In genomic region chr9:69981686-69982450, GRCh38 we compare ENCODE assay signal across 13 cellular contexts.
DNase-seq lines count a peak whose midpoint lies in the region; TF ChIP-seq lines count a peak whose summit lies in the region.
"Had no signal": no experiment of that assay in that cellular context is flagged by ENCODE, and none has a peak within 500 bp of the region (broad histone marks: within the 10 kb centered on the region; RNA-seq: fewer than 3 reads in every experiment).

No MANE protein-coding gene starts in this region.

- H3K9me3 ChIP-seq in endodermal cell (ENCODE audit: control insufficient read depth, low read length) (peaks cover 18% of the 10 kb centered on the region), osteoblast (ENCODE audit: low read depth, low read length) (no peaks in the 10 kb centered on the region)
- H3K9me3 ChIP-seq: vagina had no signal

- 74 to 85% methylated on average over 4 to 6 of the region's 6 CpGs for WGBS in endodermal cell (ENCODE audit: insufficient coverage in 1 of 2, insufficient read length in 1 of 2), 2 experiments

- H3K4me2 ChIP-seq in osteoblast (ENCODE audit: insufficient read depth, low read length), result peak overlapping the region; percentile 24

- DNase-seq in HK-2 (ENCODE audit: unreplicated experiment), result peak; percentile 6
- peak; percentile 85 for DNase-seq in NCI-H748 (lab: John Stamatoyannopoulos, UW; ENCODE audit: unreplicated experiment)
- no peak for DNase-seq in endodermal cell
- DNase-seq in osteoblast (ENCODE audit: insufficient read length, low spot score, missing footprints), result peak; percentile 60
- DNase-seq in activated T-helper 1 cell treated with anti-CD3 and anti-CD28 coated beads, Interleukin-12 subunit alpha, Interleukin-12 subunit beta, Interleukin-2, Interleukin-4 antibody, amounts not matched to agents 30 ng/mL and 10 ng/mL and 1 ng/mL, durations not matched to agents 14 hours and 24 hours and 36 hours (ENCODE audit: low spot score), result no peak
- DNase-seq in epidermal melanocyte (ENCODE audit: insufficient read length, low spot score), result no peak
- DNase-seq in iPS-NIHi7 (ENCODE audit: extremely low spot score), result no peak
- no peak for DNase-seq in effector CD8-positive, alpha-beta T cell (lab: John Stamatoyannopoulos, UW)
- DNase-seq: activated B cell treated with CpG ODN at 0.5 μM for 24 hours, cerebellar nuclear complex, Right ventricle myocardium superior had no signal

- TF ChIP-seq CTCF in endodermal cell (conservative IDR thresholded peaks at IDR 0.05) (no peak), osteoblast (IDR thresholded peaks at IDR 0.05; ENCODE audit: extremely low read depth, low read depth, low read length) (no peak)

- H3K4me3 ChIP-seq in endodermal cell (ENCODE audit: low read length) (peak overlapping the region; percentile 30), osteoblast (ENCODE audit: insufficient read depth, low read length) (no peak overlapping the region)
- H3K4me3 ChIP-seq: vagina had no signal

- peaks cover 3% of the 10 kb centered on the region for H3K9me3 Mint-ChIP-seq in endodermal cell
- no peaks in the 10 kb centered on the region for H3K9me3 Mint-ChIP-seq in activated T-helper 1 cell treated with anti-CD3 and anti-CD28 coated beads, Interleukin-12 subunit alpha, Interleukin-12 subunit beta, Interleukin-2, Interleukin-4 antibody, amounts not matched to agents 30 ng/mL and 10 ng/mL and 1 ng/mL, durations not matched to agents 14 hours and 24 hours and 36 hours
- H3K9me3 Mint-ChIP-seq: activated B cell treated with CpG ODN at 0.5 μM for 24 hours; activated T-helper 17 cell treated with anti-CD3 and anti-CD28 coated beads, Interleukin-2, amount 50 U/mL, for 72 hours had no signal

- peaks cover 19% of the 10 kb centered on the region for H3K4me1 ChIP-seq in endodermal cell (ENCODE audit: control insufficient read depth, insufficient read depth, low read length)
- H3K4me1 ChIP-seq in osteoblast (ENCODE audit: insufficient read depth, low read length), result peaks cover 11% of the 10 kb centered on the region
- H3K4me1 ChIP-seq: vagina had no signal

- H2AFZ ChIP-seq in osteoblast (ENCODE audit: low read length), result peak overlapping the region; percentile 63

- H3K4me3 Mint-ChIP-seq in endodermal cell, result no peak overlapping the region
- no peak overlapping the region for H3K4me3 Mint-ChIP-seq in activated T-helper 1 cell treated with anti-CD3 and anti-CD28 coated beads, Interleukin-12 subunit alpha, Interleukin-12 subunit beta, Interleukin-2, Interleukin-4 antibody, amounts not matched to agents 30 ng/mL and 10 ng/mL and 1 ng/mL, durations not matched to agents 14 hours and 24 hours and 36 hours
- H3K4me3 Mint-ChIP-seq: activated B cell treated with CpG ODN at 0.5 μM for 24 hours; activated T-helper 17 cell treated with anti-CD3 and anti-CD28 coated beads, Interleukin-2, amount 50 U/mL, for 72 hours had no signal

- H3K27ac Mint-ChIP-seq in endodermal cell, result no peak overlapping the region
- no peak overlapping the region for H3K27ac Mint-ChIP-seq in activated T-helper 1 cell treated with anti-CD3 and anti-CD28 coated beads, Interleukin-12 subunit alpha, Interleukin-12 subunit beta, Interleukin-2, Interleukin-4 antibody, amounts not matched to agents 30 ng/mL and 10 ng/mL and 1 ng/mL, durations not matched to agents 14 hours and 24 hours and 36 hours
- H3K27ac Mint-ChIP-seq: activated B cell treated with CpG ODN at 0.5 μM for 24 hours; activated T-helper 17 cell treated with anti-CD3 and anti-CD28 coated beads, Interleukin-2, amount 50 U/mL, for 72 hours had no signal

- no peaks in the 10 kb centered on the region for H3K79me2 ChIP-seq in osteoblast (ENCODE audit: insufficient read depth, low read length)

- intact Hi-C loops in activated T-helper 1 cell treated with anti-CD3 and anti-CD28 coated beads, Interleukin-12 subunit alpha, Interleukin-12 subunit beta, Interleukin-2, Interleukin-4 antibody, amounts not matched to agents 30 ng/mL and 10 ng/mL and 1 ng/mL, durations not matched to agents 14 hours and 24 hours and 36 hours (cut with micrococcal nuclease), result no loop called here

- H3K27ac ChIP-seq in endodermal cell (ENCODE audit: low read depth, low read length) (no peak overlapping the region), osteoblast (ENCODE audit: low read depth, low read length) (no peak overlapping the region)
- H3K27ac ChIP-seq: vagina had no signal

- no peaks in the 10 kb centered on the region for H3K27me3 Mint-ChIP-seq in endodermal cell (ENCODE audit: insufficient read depth)
- H3K27me3 Mint-ChIP-seq in activated T-helper 1 cell treated with anti-CD3 and anti-CD28 coated beads, Interleukin-12 subunit alpha, Interleukin-12 subunit beta, Interleukin-2, Interleukin-4 antibody, amounts not matched to agents 30 ng/mL and 10 ng/mL and 1 ng/mL, durations not matched to agents 14 hours and 24 hours and 36 hours (ENCODE audit: insufficient read depth), result peaks cover 5% of the 10 kb centered on the region
- H3K27me3 Mint-ChIP-seq: activated B cell treated with CpG ODN at 0.5 μM for 24 hours had no signal

- H3K36me3 ChIP-seq in endodermal cell (ENCODE audit: control insufficient read depth, insufficient read depth, low read length) (no peaks in the 10 kb centered on the region), osteoblast (ENCODE audit: insufficient read depth, low read length) (no peaks in the 10 kb centered on the region)
- H3K36me3 ChIP-seq: vagina had no signal

- H3K4me1 Mint-ChIP-seq in endodermal cell, result peaks cover 26% of the 10 kb centered on the region
- no peaks in the 10 kb centered on the region for H3K4me1 Mint-ChIP-seq in activated T-helper 1 cell treated with anti-CD3 and anti-CD28 coated beads, Interleukin-12 subunit alpha, Interleukin-12 subunit beta, Interleukin-2, Interleukin-4 antibody, amounts not matched to agents 30 ng/mL and 10 ng/mL and 1 ng/mL, durations not matched to agents 14 hours and 24 hours and 36 hours (ENCODE audit: low read depth)
- H3K4me1 Mint-ChIP-seq: activated B cell treated with CpG ODN at 0.5 μM for 24 hours; activated T-helper 17 cell treated with anti-CD3 and anti-CD28 coated beads, Interleukin-2, amount 50 U/mL, for 72 hours had no signal

- H3K9ac ChIP-seq in endodermal cell (ENCODE audit: extremely low read depth, low read length, poor library complexity, severe bottlenecking), result no peak overlapping the region

- H3K27me3 ChIP-seq in endodermal cell (ENCODE audit: control insufficient read depth, insufficient read depth, low read length, poor library complexity, severe bottlenecking) (no peaks in the 10 kb centered on the region), osteoblast (ENCODE audit: insufficient read depth, low read length) (no peaks in the 10 kb centered on the region)
- H3K27me3 ChIP-seq: vagina had no signal

- H3K36me3 Mint-ChIP-seq in endodermal cell (ENCODE audit: low read depth), result no peaks in the 10 kb centered on the region
- H3K36me3 Mint-ChIP-seq in activated T-helper 1 cell treated with anti-CD3 and anti-CD28 coated beads, Interleukin-12 subunit alpha, Interleukin-12 subunit beta, Interleukin-2, Interleukin-4 antibody, amounts not matched to agents 30 ng/mL and 10 ng/mL and 1 ng/mL, durations not matched to agents 14 hours and 24 hours and 36 hours (ENCODE audit: low read depth), result no peaks in the 10 kb centered on the region

- no peaks in the 10 kb centered on the region for H4K20me1 ChIP-seq in osteoblast (ENCODE audit: insufficient read depth, low read length)

Comparison
In these comparisons a context has a peak if more than half of its experiments do, and no peak if none do; other contexts are left out.
1. DNase-seq: peak in HK-2 (single experiment), NCI-H748 (single experiment) and osteoblast (single experiment); none in endodermal cell (single experiment), activated T-helper 1 cell treated with anti-CD3 and anti-CD28 coated beads, Interleukin-12 subunit alpha, Interleukin-12 subunit beta, Interleukin-2, Interleukin-4 antibody, amounts not matched to agents 30 ng/mL and 10 ng/mL and 1 ng/mL, durations not matched to agents 14 hours and 24 hours and 36 hours (single experiment), epidermal melanocyte (single experiment), iPS-NIHi7 (single experiment) and effector CD8-positive, alpha-beta T cell (single experiment).